10 cellular contexts compared by ENCODE assay signal in genomic region chr6:109687271-109687721, GRCh38. TPM values are rescaled to one million over a fixed set of nuclear protein-coding genes. Genes with fewer than 3 reads are reported as not detected.
A peak's percentile ranks its signal among the peaks of the same experiment; 100 is the strongest.
DNase-seq lines count a peak whose midpoint lies in the region; ATAC-seq and TF ChIP-seq lines count a peak whose summit lies in the region.
"Had no signal": no experiment of that assay in that cellular context is flagged by ENCODE, and none has a peak within 500 bp of the region (broad histone marks: within the 10 kb centered on the region; RNA-seq: fewer than 3 reads in every experiment).

No MANE protein-coding gene starts in this region.

- no peak for TF ChIP-seq EP300 in gastroesophageal sphincter (IDR thresholded peaks at IDR 0.05)

- no peak for TF ChIP-seq CTCF in AG10803 (conservative IDR thresholded peaks at IDR 0.05; ENCODE audit: low read length)
- no peak for TF ChIP-seq CTCF in gastroesophageal sphincter (IDR thresholded peaks at IDR 0.05)
- TF ChIP-seq CTCF in neural progenitor cell (IDR thresholded peaks at IDR 0.05) = no peak

- H3F3A ChIP-seq in neural progenitor cell (ENCODE audit: low read depth) = peaks cover 11% of the 10 kb centered on the region

- H3K9me3 Mint-ChIP-seq in neural progenitor cell = peaks cover 17% of the 10 kb centered on the region

- DNase-seq in AG10803 (ENCODE audit: low read depth) (peak; percentile 95), GOT3 (lab: John Stamatoyannopoulos, UW) (peak; percentile 3), SK-MEL-5 (ENCODE audit: low read depth, low spot score) (peak; percentile 36), iPS-NIHi11 (ENCODE audit: low spot score) (no peak), neural progenitor cell (ENCODE audit: low spot score) (no peak)
- DNase-seq: left colon had no signal

- no peak overlapping the region for H3K27ac Mint-ChIP-seq in neural progenitor cell

- H3K9me3 ChIP-seq in gastroesophageal sphincter (peaks cover 0 to 3% (median 0%) of the 10 kb centered on the region in 3 donors), neural progenitor cell (ENCODE audit: low read depth) (no peaks in the 10 kb centered on the region)

- H3K4me2 ChIP-seq in neural progenitor cell = no peak overlapping the region

- H3K27me3 ChIP-seq in gastroesophageal sphincter (no peaks in the 10 kb centered on the region), neural progenitor cell (peaks cover 8% of the 10 kb centered on the region)

- no peak overlapping the region for H3K4me3 Mint-ChIP-seq in neural progenitor cell

- H3K4me1 ChIP-seq in gastroesophageal sphincter = peaks cover 0 to 23% (median 0%) of the 10 kb centered on the region in 3 donors
- H3K4me1 ChIP-seq in neural progenitor cell = peaks cover 7% of the 10 kb centered on the region

- H2AFZ ChIP-seq in neural progenitor cell (replicated peaks) = no peak overlapping the region

- whole genome bisulfite sequencing in gastroesophageal sphincter (ENCODE audit: low coverage in 1 of 2), 2 donors = 15% methylated on average over 2 of the region's 2 CpGs; no CpG with 5 or more reads in 1 of the 2 donors

- H3K36me3 ChIP-seq in gastroesophageal sphincter = no peaks in the 10 kb centered on the region
- no peaks in the 10 kb centered on the region for H3K36me3 ChIP-seq in neural progenitor cell
- H3K36me3 ChIP-seq: cardiac muscle cell had no signal

- ATAC-seq in gastroesophageal sphincter (peak; percentile 36), HG02610 (IDR thresholded peaks at IDR 0.05; ENCODE audit: unreplicated experiment) (no peak), HG02678 (IDR thresholded peaks at IDR 0.05; ENCODE audit: unreplicated experiment) (no peak)
- ATAC-seq: left colon had no signal

- peaks cover 9% of the 10 kb centered on the region for H3K79me2 ChIP-seq in neural progenitor cell (ENCODE audit: low read depth)

- H3K9ac ChIP-seq in neural progenitor cell = no peak overlapping the region

- H3K4me3 ChIP-seq in AG10803 (ENCODE audit: low read length) (no peak overlapping the region), gastroesophageal sphincter (no peak overlapping the region), neural progenitor cell (no peak overlapping the region)
- H3K4me3 ChIP-seq: cardiac muscle cell had no signal

- H3K27me3 Mint-ChIP-seq in neural progenitor cell (ENCODE audit: insufficient read depth, low read depth) = peaks cover 8% of the 10 kb centered on the region

- H3K27ac ChIP-seq in gastroesophageal sphincter (peak overlapping the region in 1 of 4 donors; percentile 13), neural progenitor cell (no peak overlapping the region)
- H3K27ac ChIP-seq: cardiac muscle cell had no signal

- H4K20me1 ChIP-seq in neural progenitor cell (ENCODE audit: low read depth) = no peaks in the 10 kb centered on the region

- H3K4me1 Mint-ChIP-seq in neural progenitor cell = peaks cover 14% of the 10 kb centered on the region

- no peak for TF ChIP-seq POLR2A in gastroesophageal sphincter (IDR thresholded peaks at IDR 0.05)

- in situ Hi-C loops in SK-MEL-5 (cut with HindIII; ENCODE audit: low pct_unique_long_range_greater_than_20kb, low sequenced_read_pairs) = no loop called here

- peaks cover 2% of the 10 kb centered on the region for H3K36me3 Mint-ChIP-seq in neural progenitor cell

RNA-seq across cellular contexts. Expression of gene AK9, which starts 3.7 kb away (rescaled TPM):
- total RNA-seq in SK-MEL-5 (2014; rRNA removed; shearing (Covaris generic)) = 1.7 and 3.2 TPM in 2 replicates
- polyA plus RNA-seq in SK-MEL-5 (2015; cell fraction: cytosol; rRNA removed) = 4.3 and 5.5 TPM in 2 replicates
- polyA plus RNA-seq in SK-MEL-5 (2015; cell fraction: nucleus; rRNA removed) = 2.1 and 5.1 TPM in 2 replicates
- total RNA-seq in gastroesophageal sphincter (10 to 100 TPM in 3 of 4 donors, 1 to 10 TPM in 1; 9.1 to 15.7 (median 13.2) TPM), neural progenitor cell (ENCODE audit: low replicate concordance) (7.2 and 8.2 TPM in 2 replicates)

RNA-seq across cellular contexts. Expression of gene FIG4, which starts 3.8 kb away (rescaled TPM):
- 11.0 and 11.5 TPM in 2 replicates for total RNA-seq in SK-MEL-5 (2014; rRNA removed; shearing (Covaris generic))
- polyA plus RNA-seq in SK-MEL-5 (2015; cell fraction: cytosol; rRNA removed) = 7.1 and 10.1 TPM in 2 replicates
- 16.8 and 21.4 TPM in 2 replicates for polyA plus RNA-seq in SK-MEL-5 (2015; cell fraction: nucleus; rRNA removed)
- total RNA-seq in gastroesophageal sphincter = 10 to 100 TPM; 12.5 to 23.0 (median 19.3) TPM
- total RNA-seq in neural progenitor cell (ENCODE audit: low replicate concordance) = 30.9 and 51.3 TPM in 2 replicates

Comparison
In these comparisons a context has a peak if more than half of its experiments do, and no peak if none do; other contexts are left out.
1. DNase-seq: peak in AG10803 (single experiment), GOT3 (single experiment) and SK-MEL-5 (single experiment); none in iPS-NIHi11 (single experiment) and neural progenitor cell (single experiment).